Comparison of ENCODE assay signal across 27 cellular contexts in the genomic region with DNA sequence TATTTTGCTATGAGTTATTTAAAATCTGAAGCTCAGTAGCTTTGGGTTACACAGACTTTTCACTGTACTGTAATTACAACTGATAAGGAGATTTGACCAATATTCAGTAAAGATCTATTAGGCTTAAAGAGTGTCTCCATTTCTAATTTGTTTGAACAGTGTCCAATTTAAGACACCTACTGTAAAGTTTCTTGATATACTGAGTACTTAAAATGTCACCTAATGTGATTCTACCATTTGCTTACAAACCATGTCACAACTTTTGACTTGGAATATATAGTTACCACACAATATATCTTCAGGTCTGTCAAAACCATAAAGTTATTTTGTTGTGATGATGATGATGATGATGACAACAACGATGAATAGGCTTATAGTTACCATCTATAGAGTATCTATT.
"Had no signal": no experiment of that assay in that cellular context is flagged by ENCODE, and none has a peak within 500 bp of the region (broad histone marks: within the 10 kb centered on the region; RNA-seq: fewer than 3 reads in every experiment).

No MANE protein-coding gene starts in this region.

- H3K4me3 ChIP-seq: ascending aorta, cardiac muscle cell, PC-9 had no signal

- H3K27me3 ChIP-seq: ascending aorta, cardiac muscle cell had no signal

- H3K4me2 ChIP-seq: KMS-11, PC-9 had no signal

- H3K4me3 Mint-ChIP-seq: activated CD4-positive, alpha-beta T cell treated with anti-CD3 and anti-CD28 coated beads for 36 hours; activated CD4-positive, alpha-beta T cell treated with anti-CD3 and anti-CD28 coated beads, Interleukin-2, amount 10 ng/mL, durations not matched to agents 7 days and 5 days; activated naive CD4-positive, alpha-beta T cell treated with anti-CD3 and anti-CD28 coated beads for 36 hours; activated naive CD8-positive, alpha-beta T cell treated with anti-CD3 and anti-CD28 coated beads, Interleukin-2, amount 10 ng/mL, durations not matched to agents 7 days and 5 days; activated T-cell treated with anti-CD3 and anti-CD28 coated beads, Interleukin-2, amount 50 U/mL, for 4 hours; activated T-helper 1 cell treated with anti-CD3 and anti-CD28 coated beads, Interleukin-12 subunit alpha, Interleukin-12 subunit beta, Interleukin-2, Interleukin-4 antibody, amounts not matched to agents 30 ng/mL and 10 ng/mL and 1 ng/mL, durations not matched to agents 14 hours and 24 hours and 36 hours; central memory CD8-positive, alpha-beta T cell; T-helper 2 cell treated with Interferon-gamma antibody and Interleukin-4, amounts not matched to agents 5 μg/mL and 100 μg/mL, for 36 hours; WTC11 had no signal

- H3K4me1 Mint-ChIP-seq: WTC11 had no signal

- H3K36me3 Mint-ChIP-seq: WTC11 had no signal

- H3K9me3 Mint-ChIP-seq: activated CD4-positive, alpha-beta T cell treated with anti-CD3 and anti-CD28 coated beads, Interleukin-2, amount 10 ng/mL, durations not matched to agents 7 days and 5 days; activated naive CD4-positive, alpha-beta T cell treated with anti-CD3 and anti-CD28 coated beads for 36 hours; activated naive CD8-positive, alpha-beta T cell treated with anti-CD3 and anti-CD28 coated beads, Interleukin-2, amount 10 ng/mL, durations not matched to agents 7 days and 5 days; activated T-cell treated with anti-CD3 and anti-CD28 coated beads, Interleukin-2, amount 50 U/mL, for 4 hours; activated T-helper 1 cell treated with anti-CD3 and anti-CD28 coated beads, Interleukin-12 subunit alpha, Interleukin-12 subunit beta, Interleukin-2, Interleukin-4 antibody, amounts not matched to agents 30 ng/mL and 10 ng/mL and 1 ng/mL, durations not matched to agents 14 hours and 24 hours and 36 hours; central memory CD8-positive, alpha-beta T cell; T-helper 2 cell treated with Interferon-gamma antibody and Interleukin-4, amounts not matched to agents 5 μg/mL and 100 μg/mL, for 36 hours; WTC11 had no signal

- H3K27ac Mint-ChIP-seq: activated CD4-positive, alpha-beta T cell treated with anti-CD3 and anti-CD28 coated beads for 36 hours; activated CD4-positive, alpha-beta T cell treated with anti-CD3 and anti-CD28 coated beads, Interleukin-2, amount 10 ng/mL, durations not matched to agents 7 days and 5 days; activated naive CD4-positive, alpha-beta T cell treated with anti-CD3 and anti-CD28 coated beads for 36 hours; activated naive CD8-positive, alpha-beta T cell treated with anti-CD3 and anti-CD28 coated beads, Interleukin-2, amount 10 ng/mL, durations not matched to agents 7 days and 5 days; activated T-helper 1 cell treated with anti-CD3 and anti-CD28 coated beads, Interleukin-12 subunit alpha, Interleukin-12 subunit beta, Interleukin-2, Interleukin-4 antibody, amounts not matched to agents 30 ng/mL and 10 ng/mL and 1 ng/mL, durations not matched to agents 14 hours and 24 hours and 36 hours; T-helper 2 cell treated with Interferon-gamma antibody and Interleukin-4, amounts not matched to agents 5 μg/mL and 100 μg/mL, for 36 hours; WTC11 had no signal

- H3K27ac ChIP-seq: ascending aorta, cardiac muscle cell, KMS-11, PC-9, RWPE1 had no signal

- H3K27me3 Mint-ChIP-seq: activated CD4-positive, alpha-beta T cell treated with anti-CD3 and anti-CD28 coated beads for 36 hours; activated naive CD8-positive, alpha-beta T cell treated with anti-CD3 and anti-CD28 coated beads, Interleukin-2, amount 10 ng/mL, durations not matched to agents 7 days and 5 days; central memory CD8-positive, alpha-beta T cell had no signal

- H3K36me3 ChIP-seq: ascending aorta, cardiac muscle cell had no signal

- DNase-seq: activated CD4-positive, alpha-beta T cell treated with anti-CD3 and anti-CD28 coated beads, Interleukin-2, amount 10 ng/mL, durations not matched to agents 7 days and 5 days; activated CD4-positive, alpha-beta T cell treated with anti-CD3 and anti-CD28 coated beads, Interleukin-2, amount 50 U/mL, for 48 hours; activated CD8-positive, alpha-beta memory T cell treated with anti-CD3 and anti-CD28 coated beads, Interleukin-2, amount 50 U/mL, for 4 hours; activated gamma-delta T cell treated with Interleukin-2 at 50 U/mL for 16 hours; activated naive CD8-positive, alpha-beta T cell treated with anti-CD3 and anti-CD28 coated beads, Interleukin-2, amount 10 ng/mL, durations not matched to agents 7 days and 5 days; activated T-cell treated with anti-CD3 and anti-CD28 coated beads for 4 hours; activated T-cell treated with anti-CD3 and anti-CD28 coated beads, Interleukin-2, amount 50 U/mL, for 4 hours; NCI-H1105; NCI-H1417 treated with DMSO at 0.1 percent for 48 hours; NCI-H1694; NCI-H2029; NCI-H510A; NCI-H748 treated with DMSO at 0.1 percent for 48 hours; NK-92 treated with Interleukin-12 subunit alpha and Interleukin-12 subunit beta, amount 100 ng/mL, for 24 hours; PC-9; SIG-M5 had no signal

- H3K9me3 ChIP-seq: ascending aorta had no signal

- FAIRE-seq: RCC 7860 had no signal

- H3K9ac ChIP-seq: KMS-11 had no signal

- H2AFZ ChIP-seq: PC-9 had no signal
